ENCODE assay signal across 8 cellular contexts in genomic region chr5:5622806-5623205, GRCh38.
"Had no signal": no experiment of that assay in that cellular context is flagged by ENCODE, and none has a peak within 500 bp of the region (broad histone marks: within the 10 kb centered on the region; RNA-seq: fewer than 3 reads in every experiment).

No MANE protein-coding gene starts in this region.

- H3K4me1 Mint-ChIP-seq: GM23338, H9 had no signal

- H3K4me2 ChIP-seq: GM23338, KMS-11 had no signal

- H3K27ac Mint-ChIP-seq: GM23338, H9 had no signal

- H3K9ac ChIP-seq: KMS-11 had no signal

- DNase-seq: H9, HCEC 1CT, KBM-7 had no signal

- FAIRE-seq: H1, H54, HTR-8/SVneo had no signal

- H2AFZ ChIP-seq: GM23338 had no signal

- H3K4me3 Mint-ChIP-seq: GM23338, H9 had no signal

- H3K27ac ChIP-seq: KMS-11 had no signal

- H3K4me3 ChIP-seq: GM23338 had no signal

- ATAC-seq: GM23338 had no signal
